Comparison of ENCODE assay signal across 12 cellular contexts in genomic region chr11:91299980-91300379, GRCh38.
DNase-seq lines count a peak whose midpoint lies in the region; ATAC-seq and TF ChIP-seq lines count a peak whose summit lies in the region.
"Had no signal": no experiment of that assay in that cellular context is flagged by ENCODE, and none has a peak within 500 bp of the region (broad histone marks: within the 10 kb centered on the region; RNA-seq: fewer than 3 reads in every experiment).

No MANE protein-coding gene starts in this region.

- ATAC-seq in GM21619 (IDR thresholded peaks at IDR 0.05; ENCODE audit: unreplicated experiment): peak; percentile 58
- ATAC-seq: activated CD4-positive, CD25-positive, alpha-beta regulatory T cell treated with anti-CD3 and anti-CD28 coated beads, Interleukin-2, amount 50 U/mL, for 24 hours; stimulated activated naive CD8-positive, alpha-beta T cell treated with anti-CD3 and anti-CD28 coated beads, Interleukin-15, amount 100 ng/mL, for 72 hours had no signal

- TF ChIP-seq CTCF in choroid plexus epithelial cell (conservative IDR thresholded peaks at IDR 0.05; ENCODE audit: low read depth, low read length): no peak

- H3K4me3 ChIP-seq in choroid plexus epithelial cell (ENCODE audit: low read depth, low read length): no peak overlapping the region
- H3K4me3 ChIP-seq: SJSA1 had no signal

- DNase-seq in EL (peak; percentile 4), HT1080 (ENCODE audit: low read depth) (peak; percentile 73), choroid plexus epithelial cell (ENCODE audit: low read depth) (peak; percentile 73), DMS79 treated with DMSO at 0.1 percent for 48 hours (lab: John Stamatoyannopoulos, UW) (no peak), AG20443 (ENCODE audit: low spot score) (no peak)
- no peak for DNase-seq in central memory CD4-positive, alpha-beta T cell
- DNase-seq in activated CD8-positive, alpha-beta memory T cell treated with anti-CD3 and anti-CD28 coated beads, Interleukin-2, amount 50 U/mL, for 48 hours: no peak
- DNase-seq: NCI-H446; stimulated activated naive CD8-positive, alpha-beta T cell treated with anti-CD3 and anti-CD28 coated beads, Interleukin-15, amount 100 ng/mL, for 72 hours had no signal

Comparison
In these comparisons a context has a peak if more than half of its experiments do, and no peak if none do; other contexts are left out.
1. DNase-seq: peak in EL (single experiment), HT1080 (single experiment) and choroid plexus epithelial cell (single experiment); none in central memory CD4-positive, alpha-beta T cell (single experiment), activated CD8-positive, alpha-beta memory T cell treated with anti-CD3 and anti-CD28 coated beads, Interleukin-2, amount 50 U/mL, for 48 hours (single experiment), DMS79 treated with DMSO at 0.1 percent for 48 hours (single experiment) and AG20443 (single experiment).